8 cellular contexts compared by ENCODE assay signal in the genomic region with DNA sequence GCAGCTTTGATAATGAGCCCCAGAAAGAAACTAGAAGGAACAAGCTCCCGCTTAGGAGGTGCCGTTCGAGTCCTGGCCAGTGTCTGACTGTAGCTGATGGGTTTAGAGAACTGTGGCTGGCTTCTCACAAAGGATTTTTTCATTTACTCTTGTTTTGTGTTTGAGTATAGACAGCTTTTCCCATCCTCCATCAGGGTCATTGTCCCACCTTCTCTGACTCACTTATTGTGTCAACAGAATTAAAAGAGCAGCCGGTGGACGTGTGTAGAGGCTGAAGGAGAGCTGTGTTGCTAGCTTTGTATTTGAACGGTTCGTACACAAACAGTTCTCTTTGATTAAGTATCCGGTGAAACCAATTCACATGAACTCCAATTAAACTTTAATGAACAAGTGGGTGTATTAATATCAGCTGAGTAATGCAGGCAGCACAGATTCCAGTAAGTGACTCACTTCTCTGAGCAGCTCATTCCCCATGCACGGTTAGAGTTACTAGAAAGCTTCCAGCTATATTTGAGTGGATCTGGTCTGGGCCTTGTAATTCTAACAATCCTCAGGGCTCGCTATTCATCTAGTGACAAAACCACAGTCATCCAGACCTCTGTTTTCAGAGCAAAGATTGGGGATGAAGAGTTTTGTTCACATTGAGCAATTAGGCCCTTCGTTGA.
A peak's percentile ranks its signal among the peaks of the same experiment; 100 is the strongest.
DNase-seq lines count a peak whose midpoint lies in the region; ATAC-seq and TF ChIP-seq lines count a peak whose summit lies in the region.

No MANE protein-coding gene starts in this region.

- H3K36me3 ChIP-seq in right atrium auricular region, result no peaks in the 10 kb centered on the region

- H3K4me1 ChIP-seq in right atrium auricular region, result peaks cover 0 to 68% of the 10 kb centered on the region in 2 donors

- DNase-seq in HK-2 (ENCODE audit: unreplicated experiment) (peak; percentile 58), right atrium auricular region (ENCODE audit: low spot score) (no peak), smooth muscle cell of the brain vasculature (ENCODE audit: low read depth, low spot score) (peak; percentile 57), cortex of kidney (lab: John Stamatoyannopoulos, UW) (no peak)

- ATAC-seq in GM18519 (IDR thresholded peaks at IDR 0.05; ENCODE audit: low FRiP score, unreplicated experiment) (no peak), GM18867 (IDR thresholded peaks at IDR 0.05; ENCODE audit: unreplicated experiment) (no peak)

- H3K27me3 ChIP-seq in right atrium auricular region, result no peaks in the 10 kb centered on the region

- H3K9me3 ChIP-seq in right atrium auricular region, result no peaks in the 10 kb centered on the region

- H3K4me3 ChIP-seq in WI38 (ENCODE audit: low read depth, low read length) (peak overlapping the region; percentile 11; the same call in 1 of the 2 replicates), right atrium auricular region (no peak overlapping the region)

- H3K27ac ChIP-seq in 22Rv1, result peak overlapping the region; percentile 79
- peak overlapping the region; percentile 75 to 88 for H3K27ac ChIP-seq in right atrium auricular region

- no peak for TF ChIP-seq CTCF in 22Rv1 (IDR thresholded peaks at IDR 0.05)
- no peak for TF ChIP-seq CTCF in WI38 (IDR thresholded peaks at IDR 0.05; ENCODE audit: low read depth, low read length)
- TF ChIP-seq CTCF in right atrium auricular region (IDR thresholded peaks at IDR 0.05), result no peak

Comparison
In these comparisons a context has a peak if more than half of its experiments do, and no peak if none do; other contexts are left out.
1. DNase-seq: peak in HK-2 (single experiment) and smooth muscle cell of the brain vasculature (single experiment); none in right atrium auricular region (single experiment) and cortex of kidney (single experiment).